ENCODE assay signal across 8 cellular contexts in the genomic region with DNA sequence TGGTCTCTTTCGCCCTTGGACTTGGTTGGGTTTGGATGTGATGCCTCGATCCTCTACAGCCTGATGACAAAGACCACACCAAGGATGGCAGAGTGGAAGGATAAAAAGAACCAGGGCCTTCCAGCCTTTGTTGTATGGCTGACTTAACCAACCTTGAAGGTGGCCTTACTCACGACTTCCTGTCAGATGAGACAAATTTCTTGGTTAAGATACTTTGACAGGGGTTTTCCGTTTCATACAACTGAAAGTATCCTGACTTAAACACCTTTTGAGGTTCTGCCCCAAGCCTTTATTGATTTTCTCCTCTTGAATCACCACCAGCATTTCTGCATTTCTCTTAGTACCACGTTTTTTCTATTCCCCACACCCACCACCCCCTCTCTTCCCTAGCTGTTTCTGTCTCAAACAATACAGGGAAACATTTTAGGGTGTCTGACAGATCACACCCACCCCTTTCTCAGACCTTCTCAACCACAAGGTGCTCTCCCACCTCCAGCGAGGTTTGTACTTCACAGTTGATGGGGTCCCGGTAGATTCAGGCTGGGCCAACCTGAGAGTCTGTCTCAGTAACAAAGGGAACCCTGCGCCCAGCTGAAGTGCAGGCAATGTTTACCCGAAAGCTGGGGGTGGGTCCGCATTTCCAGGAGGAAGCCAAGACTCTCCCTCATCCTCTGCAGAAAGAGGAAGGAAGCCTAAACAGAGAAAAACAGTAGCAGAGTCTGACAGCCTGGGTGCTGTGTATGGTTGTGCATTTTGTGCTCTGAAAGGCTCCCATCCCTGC. TPM values are rescaled to one million over a fixed set of nuclear protein-coding genes. Genes with fewer than 3 reads are reported as not detected.
A peak's percentile ranks its signal among the peaks of the same experiment; 100 is the strongest.
DNase-seq lines count a peak whose midpoint lies in the region; ATAC-seq and TF ChIP-seq lines count a peak whose summit lies in the region.

No MANE protein-coding gene starts in this region.

- CTCF ChIA-PET in T-cell (lab: Charles Lee), result no interaction called here

- H3K27ac Mint-ChIP-seq in T-cell (peak overlapping the region; percentile 98 to 99), mesothelial cell of epicardium (no peak overlapping the region)
- H3K27ac Mint-ChIP-seq in activated naive CD8-positive, alpha-beta T cell treated with anti-CD3 and anti-CD28 coated beads, Interleukin-2, amount 50 U/mL, for 24 hours, result peak overlapping the region; percentile 100

- H3K9me3 Mint-ChIP-seq in T-cell (no peaks in the 10 kb centered on the region), mesothelial cell of epicardium (no peaks in the 10 kb centered on the region)
- no peaks in the 10 kb centered on the region for H3K9me3 Mint-ChIP-seq in activated naive CD8-positive, alpha-beta T cell treated with anti-CD3 and anti-CD28 coated beads, Interleukin-2, amount 50 U/mL, for 24 hours

- DNase-seq in T-cell, result peak in 33 of 34 experiments; percentile 6 to 57 (median 36)
- DNase-seq in activated naive CD8-positive, alpha-beta T cell treated with anti-CD3 and anti-CD28 coated beads, Interleukin-2, amount 50 U/mL, for 24 hours, result peak; percentile 65
- DNase-seq in stimulated activated CD4-positive, alpha-beta T cell treated with anti-CD3 and anti-CD28 coated beads, TNF-alpha, amount 100 ng/mL, for 4 hours (ENCODE audit: low read depth in 3 of 3), result peak; percentile 35 to 61 (median 43)
- no peak for DNase-seq in T1000 (lab: John Stamatoyannopoulos, UW)
- no peak for DNase-seq in mesothelial cell of epicardium (ENCODE audit: low spot score in 2 of 2, unreplicated experiment in 2 of 2)
- no peak for DNase-seq in NCI-H2227 treated with DMSO at 0.1 percent for 48 hours (lab: John Stamatoyannopoulos, UW)

- H3K4me3 Mint-ChIP-seq in T-cell, result peak overlapping the region; percentile 70 to 76 (median 73)
- H3K4me3 Mint-ChIP-seq in activated naive CD8-positive, alpha-beta T cell treated with anti-CD3 and anti-CD28 coated beads, Interleukin-2, amount 50 U/mL, for 24 hours, result peak overlapping the region; percentile 75
- no peak overlapping the region for H3K4me3 Mint-ChIP-seq in mesothelial cell of epicardium

- no peaks in the 10 kb centered on the region for H3K36me3 Mint-ChIP-seq in T-cell
- peaks cover 4% of the 10 kb centered on the region for H3K36me3 Mint-ChIP-seq in activated naive CD8-positive, alpha-beta T cell treated with anti-CD3 and anti-CD28 coated beads, Interleukin-2, amount 50 U/mL, for 24 hours (ENCODE audit: low read depth)
- H3K36me3 Mint-ChIP-seq in mesothelial cell of epicardium, result no peaks in the 10 kb centered on the region

- TF ChIP-seq CTCF in mesothelial cell of epicardium (IDR thresholded peaks at IDR 0.05; ENCODE audit: unreplicated experiment), result no peak

- H3K27me3 Mint-ChIP-seq in T-cell (no peaks in the 10 kb centered on the region), mesothelial cell of epicardium (ENCODE audit: low read depth) (peaks cover 31% of the 10 kb centered on the region)
- H3K27me3 Mint-ChIP-seq in activated naive CD8-positive, alpha-beta T cell treated with anti-CD3 and anti-CD28 coated beads, Interleukin-2, amount 50 U/mL, for 24 hours, result peaks cover under 1% of the 10 kb centered on the region

- POLR2A ChIA-PET in T-cell (lab: Charles Lee), result interaction anchor here in 1 of 2 donors (0.6 kb wide), 1 partner anchor 15 kb away, joined by 3 read pairs; no protein-coding TSS in a partner anchor

- peak; percentile 77 for ATAC-seq in GM18519 (IDR thresholded peaks at IDR 0.05; ENCODE audit: low FRiP score, unreplicated experiment)
- ATAC-seq in HG02852 (IDR thresholded peaks at IDR 0.05; ENCODE audit: unreplicated experiment), result peak; percentile 78
- ATAC-seq in T-cell (replicated peaks in 1 of 4), result peak; percentile 66 to 77 (median 69)
- ATAC-seq in activated naive CD8-positive, alpha-beta T cell treated with anti-CD3 and anti-CD28 coated beads, Interleukin-2, amount 50 U/mL, for 24 hours, result peak; percentile 80

- H3K4me1 Mint-ChIP-seq in T-cell (peaks cover 57 to 62% (median 57%) of the 10 kb centered on the region in 3 donors), mesothelial cell of epicardium (peaks cover 23% of the 10 kb centered on the region)
- H3K4me1 Mint-ChIP-seq in activated naive CD8-positive, alpha-beta T cell treated with anti-CD3 and anti-CD28 coated beads, Interleukin-2, amount 50 U/mL, for 24 hours, result peaks cover 57% of the 10 kb centered on the region

RNA-seq across cellular contexts. Expression of a gene that starts 5.0 kb away (rescaled TPM):
- 10 to 100 TPM in 4 of 5 donors, 1 to 10 TPM in 1; 9.6 to 12.4 (median 10.3) TPM for total RNA-seq in T-cell
- 12.7 to 14.7 TPM (median 13.8 TPM) in 3 replicates for total RNA-seq in mesothelial cell of epicardium

Comparison
In these comparisons a context has a peak if more than half of its experiments do, and no peak if none do; other contexts are left out.
1. DNase-seq: peak in T-cell (33 of 34), activated naive CD8-positive, alpha-beta T cell treated with anti-CD3 and anti-CD28 coated beads, Interleukin-2, amount 50 U/mL, for 24 hours (single experiment) and stimulated activated CD4-positive, alpha-beta T cell treated with anti-CD3 and anti-CD28 coated beads, TNF-alpha, amount 100 ng/mL, for 4 hours (3 of 3); none in T1000 (single experiment), mesothelial cell of epicardium (0 of 2) and NCI-H2227 treated with DMSO at 0.1 percent for 48 hours (single experiment).
2. Peak in every context shown above with its lines, with median percentiles within 50 percentile points of each other: ATAC-seq.